Comparison of ENCODE assay signal across 9 cellular contexts in genomic region chr3:66372681-66373350, GRCh38.
DNase-seq lines count a peak whose midpoint lies in the region; ATAC-seq and TF ChIP-seq lines count a peak whose summit lies in the region.
"Had no signal": no experiment of that assay in that cellular context is flagged by ENCODE, and none has a peak within 500 bp of the region (broad histone marks: within the 10 kb centered on the region; RNA-seq: fewer than 3 reads in every experiment).

No MANE protein-coding gene starts in this region.

- H3K27me3 Mint-ChIP-seq in nephron (ENCODE audit: low read depth), result no peaks in the 10 kb centered on the region
- H3K27me3 Mint-ChIP-seq: activated B cell treated with CpG ODN at 0.5 μM for 24 hours had no signal

- no peak overlapping the region for H3K27ac Mint-ChIP-seq in nephron
- H3K27ac Mint-ChIP-seq: activated B cell treated with CpG ODN at 0.5 μM for 24 hours had no signal

- H3K9me3 Mint-ChIP-seq in nephron, result no peaks in the 10 kb centered on the region
- H3K9me3 Mint-ChIP-seq: activated B cell treated with CpG ODN at 0.5 μM for 24 hours had no signal

- TF ChIP-seq CTCF in dorsolateral prefrontal cortex (IDR thresholded peaks at IDR 0.05 in 54 of 56, conservative IDR thresholded peaks at IDR 0.05 in 2 of 56; ENCODE audit: low read depth in 1 of 56, partially characterized antibody in 56 of 56), result peak in 54 of 56 donors; percentile 13 to 75 (median 46)
- TF ChIP-seq CTCF in nephron (IDR thresholded peaks at IDR 0.05; ENCODE audit: unreplicated experiment in 3 of 3), result peak; percentile 30 to 48 (median 45)
- no peak for TF ChIP-seq CTCF in RWPE1 (conservative IDR thresholded peaks at IDR 0.05; ENCODE audit: low read depth)

- peaks cover 12% of the 10 kb centered on the region for H3K4me1 Mint-ChIP-seq in nephron
- H3K4me1 Mint-ChIP-seq: activated B cell treated with CpG ODN at 0.5 μM for 24 hours had no signal

- no peaks in the 10 kb centered on the region for H3K4me1 ChIP-seq in NT2/D1 (ENCODE audit: insufficient read depth, insufficient read length)

- peak overlapping the region in 8 of 59 donors; percentile 8 to 58 (median 36) for H3K27ac ChIP-seq in dorsolateral prefrontal cortex
- H3K27ac ChIP-seq in RWPE1, result no peak overlapping the region

- peaks cover 33% of the 10 kb centered on the region for H3K36me3 ChIP-seq in NT2/D1 (ENCODE audit: insufficient read depth, insufficient read length, low read length)

- H3K9ac ChIP-seq in NT2/D1 (ENCODE audit: insufficient read length, low read depth), result no peak overlapping the region

- CTCF ChIA-PET in RWPE1 (lab: Yijun Ruan, JAX), result interaction anchor here (0.6 kb wide), 1 partner anchor 21 kb away, joined by 7 read pairs; no protein-coding TSS in a partner anchor

- no peak overlapping the region for H3K4me3 Mint-ChIP-seq in nephron
- H3K4me3 Mint-ChIP-seq: activated B cell treated with CpG ODN at 0.5 μM for 24 hours had no signal

- intact Hi-C loops in dorsolateral prefrontal cortex (cut with DNase I), result loop anchor here (2.0 kb wide), 1 partner anchor 96 kb away; no protein-coding TSS in a partner anchor

- no peaks in the 10 kb centered on the region for H3K27me3 ChIP-seq in NT2/D1 (ENCODE audit: insufficient read depth, insufficient read length)
- no peaks in the 10 kb centered on the region for H3K27me3 ChIP-seq in dorsolateral prefrontal cortex

- H3K9me3 ChIP-seq in NT2/D1 (ENCODE audit: insufficient read depth, low read length), result no peaks in the 10 kb centered on the region

- no peak for ATAC-seq in GM21529 (IDR thresholded peaks at IDR 0.05; ENCODE audit: unreplicated experiment)

- DNase-seq in activated T-cell treated with anti-CD3 and anti-CD28 coated beads for 1 hour (ENCODE audit: low read depth), result peak; percentile 18
- no peak for DNase-seq in activated T-cell treated with anti-CD3 and anti-CD28 coated beads, Interleukin-2, amount 50 U/mL, for 48 hours
- DNase-seq in NT2/D1 (ENCODE audit: low read depth, low spot score), result peak; percentile 28
- DNase-seq in dorsolateral prefrontal cortex, result peak in 4 of 10 donors; percentile 53 to 71 (median 66)
- no peak for DNase-seq in RWPE1 (ENCODE audit: low spot score)
- no peak for DNase-seq in NCI-H187 treated with DMSO at 0.1 percent for 48 hours (lab: John Stamatoyannopoulos, UW)
- DNase-seq: activated B cell treated with CpG ODN at 0.5 μM for 24 hours had no signal

- POLR2A ChIA-PET in RWPE1 (lab: Yijun Ruan, JAX; ENCODE audit: low non-redundant PET), result no interaction called here

- peaks cover 31% of the 10 kb centered on the region for H3K36me3 Mint-ChIP-seq in nephron (ENCODE audit: low read depth)

- H3K4me3 ChIP-seq in NT2/D1 (ENCODE audit: insufficient read length, low read depth) (no peak overlapping the region), dorsolateral prefrontal cortex (peak overlapping the region in 4 of 59 donors; percentile 3 to 19 (median 8))

Comparison
In these comparisons a context has a peak if more than half of its experiments do, and no peak if none do; other contexts are left out.
1. DNase-seq: peak in activated T-cell treated with anti-CD3 and anti-CD28 coated beads for 1 hour (single experiment) and NT2/D1 (single experiment); none in activated T-cell treated with anti-CD3 and anti-CD28 coated beads, Interleukin-2, amount 50 U/mL, for 48 hours (0 of 2), RWPE1 (single experiment) and NCI-H187 treated with DMSO at 0.1 percent for 48 hours (single experiment).